Comparison of ENCODE assay signal across 11 cellular contexts in genomic region chr3:165805834-165806561, GRCh38. TPM values are rescaled to one million over a fixed set of nuclear protein-coding genes. Genes with fewer than 3 reads are reported as not detected.
DNase-seq lines count a peak whose midpoint lies in the region; ATAC-seq, FAIRE-seq and TF ChIP-seq lines count a peak whose summit lies in the region.
"Had no signal": no experiment of that assay in that cellular context is flagged by ENCODE, and none has a peak within 500 bp of the region (broad histone marks: within the 10 kb centered on the region; RNA-seq: fewer than 3 reads in every experiment).

No MANE protein-coding gene starts in this region.

- no peaks in the 10 kb centered on the region for H3K9me3 ChIP-seq in DND-41 (ENCODE audit: insufficient read depth, low read length, severe bottlenecking)
- H3K9me3 ChIP-seq in esophagus squamous epithelium = no peaks in the 10 kb centered on the region

- H3K9me3 Mint-ChIP-seq in type B pancreatic cell = no peaks in the 10 kb centered on the region
- H3K9me3 Mint-ChIP-seq: nephron had no signal

- H3K27ac ChIP-seq in DND-41 (ENCODE audit: low read length) = peak overlapping the region; percentile 77
- H3K27ac ChIP-seq in esophagus squamous epithelium = peak overlapping the region in 2 of 4 donors; percentile 25 to 41

- TF ChIP-seq CTCF in DND-41 (IDR thresholded peaks at IDR 0.05; ENCODE audit: borderline replicate concordance, extremely low read depth, low read length, poor library complexity, severe bottlenecking) (no peak), esophagus squamous epithelium (IDR thresholded peaks at IDR 0.05) (no peak), type B pancreatic cell (conservative IDR thresholded peaks at IDR 0.05) (no peak)

- H3K4me1 Mint-ChIP-seq in type B pancreatic cell (ENCODE audit: unreplicated experiment) = no peaks in the 10 kb centered on the region
- H3K4me1 Mint-ChIP-seq: activated T-helper 17 cell treated with anti-CD3 and anti-CD28 coated beads, Interleukin-2, amount 50 U/mL, for 72 hours had no signal

- peaks cover 16% of the 10 kb centered on the region; the same call in 1 of the 2 replicates for H3K4me1 ChIP-seq in DND-41 (ENCODE audit: insufficient read depth, low read length)
- no peaks in the 10 kb centered on the region for H3K4me1 ChIP-seq in esophagus squamous epithelium

- no peak for TF ChIP-seq POLR2A in esophagus squamous epithelium (IDR thresholded peaks at IDR 0.05)
- no peak for TF ChIP-seq POLR2A in GM12891 (IDR thresholded peaks at IDR 0.05; ENCODE audit: low read depth, low read length)

- H3K9ac ChIP-seq in DND-41 (ENCODE audit: low read depth, low read length) = peak overlapping the region; percentile 43

- no peaks in the 10 kb centered on the region for H4K20me1 ChIP-seq in DND-41 (ENCODE audit: insufficient read depth, low read length)

- no peaks in the 10 kb centered on the region for H3K79me2 ChIP-seq in DND-41 (ENCODE audit: insufficient read depth, low read length)

- peak overlapping the region; percentile 60 for H3K4me2 ChIP-seq in DND-41 (ENCODE audit: insufficient read depth, low read length)

- no peak for FAIRE-seq in GM12891 (lab: Jason Lieb, UNC)

- WGBS in esophagus squamous epithelium, 2 donors = 47 to 59% methylated on average over 5 of the region's 5 CpGs

- intact Hi-C loops in esophagus squamous epithelium (cut with DNase I) = no loop called here

- H3K36me3 Mint-ChIP-seq in type B pancreatic cell = no peaks in the 10 kb centered on the region
- H3K36me3 Mint-ChIP-seq: CD8-positive, alpha-beta T cell had no signal

- H3K4me3 Mint-ChIP-seq in type B pancreatic cell = no peak overlapping the region
- H3K4me3 Mint-ChIP-seq: activated T-helper 17 cell treated with anti-CD3 and anti-CD28 coated beads, Interleukin-2, amount 50 U/mL, for 72 hours; CD8-positive, alpha-beta T cell; nephron had no signal

- peak overlapping the region; percentile 55 for H2AFZ ChIP-seq in DND-41 (ENCODE audit: low read depth, low read length)

- H3K4me3 ChIP-seq in DND-41 (ENCODE audit: low read depth in 1 of 2, low read length in 2 of 2) (peak overlapping the region; percentile 5 to 51; a peak in 3 of 4 replicates), esophagus squamous epithelium (peak overlapping the region; percentile 0 to 51 (median 11))

- H3K27ac Mint-ChIP-seq in type B pancreatic cell = no peak overlapping the region
- H3K27ac Mint-ChIP-seq: activated T-helper 17 cell treated with anti-CD3 and anti-CD28 coated beads, Interleukin-2, amount 50 U/mL, for 72 hours; CD8-positive, alpha-beta T cell; nephron had no signal

- no peaks in the 10 kb centered on the region for H3K27me3 Mint-ChIP-seq in type B pancreatic cell
- H3K27me3 Mint-ChIP-seq: activated T-helper 17 cell treated with anti-CD3 and anti-CD28 coated beads, Interleukin-2, amount 50 U/mL, for 72 hours had no signal

- H3K36me3 ChIP-seq in DND-41 (ENCODE audit: insufficient read depth, low read length) (no peaks in the 10 kb centered on the region), esophagus squamous epithelium (no peaks in the 10 kb centered on the region)

- ATAC-seq in DND-41 (ENCODE audit: insufficient read depth, low read depth) (peak; percentile 92), GM21381 (IDR thresholded peaks at IDR 0.05; ENCODE audit: unreplicated experiment) (peak; percentile 64), HG03354 (IDR thresholded peaks at IDR 0.05; ENCODE audit: poor library complexity, severe bottlenecking, unreplicated experiment) (peak; percentile 79)
- ATAC-seq: activated T-helper 17 cell treated with anti-CD3 and anti-CD28 coated beads, Interleukin-2, amount 50 U/mL, for 72 hours; CD8-positive, alpha-beta T cell had no signal

- H3K27me3 ChIP-seq in DND-41 (ENCODE audit: insufficient read depth, low read length, poor library complexity) (no peaks in the 10 kb centered on the region), esophagus squamous epithelium (no peaks in the 10 kb centered on the region)

- DNase-seq in DND-41 (peak; percentile 11), esophagus squamous epithelium (lab: John Stamatoyannopoulos, UW) (no peak), amygdala (lab: John Stamatoyannopoulos, UW) (no peak), NCI-H2196 treated with DMSO at 0.1 percent for 48 hours (lab: John Stamatoyannopoulos, UW; ENCODE audit: unreplicated experiment) (no peak), GM12891 (ENCODE audit: insufficient read length, low spot score) (no peak), type B pancreatic cell (ENCODE audit: extremely low spot score, unreplicated experiment) (no peak)
- DNase-seq: CD8-positive, alpha-beta T cell had no signal

TF ChIP-seq in GM12891, 5 proteins besides CTCF, POLR2A, EP300 and RAD21:
- TF ChIP-seq SPI1 (IDR thresholded peaks at IDR 0.05; ENCODE audit: low read depth, low read length) = no peak
- no peak for TF ChIP-seq POU2F2 (IDR thresholded peaks at IDR 0.05; ENCODE audit: low read depth, low read length)
- TF ChIP-seq PAX5 (IDR thresholded peaks at IDR 0.05; ENCODE audit: insufficient read depth, low read length, severe bottlenecking) = no peak
- TF ChIP-seq POLR2AphosphoS5 (IDR thresholded peaks at IDR 0.05; ENCODE audit: low read depth, low read length) = no peak

RNA-seq across cellular contexts. Expression of gene BCHE, which starts 31.2 kb away (rescaled TPM):
- total RNA-seq in esophagus squamous epithelium (1 to 10 TPM in 3 of 4 donors, under 1 TPM in 1; 0.27 to 5.3 (median 2.3) TPM), type B pancreatic cell (ENCODE audit: low replicate concordance) (0.81 and 7.1 TPM in 2 replicates)
- not detected for polyA plus RNA-seq in GM12891 (2012; ENCODE audit: low read depth, missing spikeins)
- total RNA-seq: activated T-helper 17 cell treated with anti-CD3 and anti-CD28 coated beads, Interleukin-2, amount 50 U/mL, for 72 hours; CD8-positive, alpha-beta T cell had no signal
